Comparison of ENCODE assay signal across 34 cellular contexts in the genomic region with DNA sequence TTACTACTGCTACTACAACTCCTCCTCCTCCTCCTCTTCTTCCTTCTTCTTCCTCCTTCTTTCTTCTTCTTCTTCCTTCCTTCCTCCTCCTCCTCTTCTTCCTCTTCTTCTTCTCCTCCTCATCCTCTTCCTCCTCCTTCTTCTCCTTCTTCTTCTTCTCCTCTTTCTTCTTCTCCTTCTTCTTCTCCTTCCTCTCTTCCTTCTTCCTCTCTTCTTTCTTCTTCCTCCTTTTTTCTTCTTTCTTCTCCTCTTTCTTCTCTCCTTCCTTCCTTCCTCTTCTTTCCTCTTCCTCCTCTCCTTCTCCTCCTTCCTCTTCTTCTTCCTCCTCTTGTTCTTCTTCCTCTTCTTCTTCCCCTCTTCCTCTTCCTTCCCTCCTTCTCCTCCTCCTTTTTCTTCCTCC.
"Had no signal": no experiment of that assay in that cellular context is flagged by ENCODE, and none has a peak within 500 bp of the region (broad histone marks: within the 10 kb centered on the region; RNA-seq: fewer than 3 reads in every experiment).

No MANE protein-coding gene starts in this region.

- H3K27ac Mint-ChIP-seq: activated B cell treated with CpG ODN at 0.5 μM for 24 hours; activated CD4-positive, alpha-beta memory T cell treated with anti-CD3 and anti-CD28 coated beads for 36 hours; activated CD4-positive, alpha-beta T cell treated with anti-CD3 and anti-CD28 coated beads, Interleukin-2, amount 10 ng/mL, durations not matched to agents 24 days and 14 days; activated CD8-positive, alpha-beta T cell treated with anti-CD3 and anti-CD28 coated beads for 36 hours; activated naive CD4-positive, alpha-beta T cell treated with anti-CD3 and anti-CD28 coated beads for 36 hours; activated naive CD4-positive, alpha-beta T cell treated with anti-CD3 and anti-CD28 coated beads, Interleukin-2, amount 50 U/mL, for 72 hours; activated naive CD8-positive, alpha-beta T cell treated with anti-CD3 and anti-CD28 coated beads for 36 hours; activated T-cell treated with anti-CD3 and anti-CD28 coated beads, Interleukin-2, amount 50 U/mL, for 72 hours; activated T-helper 1 cell treated with anti-CD3 and anti-CD28 coated beads, Interleukin-12 subunit alpha, Interleukin-12 subunit beta, Interleukin-2, Interleukin-4 antibody, amounts not matched to agents 30 ng/mL and 10 ng/mL and 1 ng/mL, durations not matched to agents 14 hours and 24 hours and 36 hours; activated T-helper 17 cell treated with anti-CD3 and anti-CD28 coated beads, Interleukin-2, amount 50 U/mL, for 72 hours; T-cell; T-helper 2 cell treated with Interferon-gamma antibody and Interleukin-4, amounts not matched to agents 5 μg/mL and 100 μg/mL, for 36 hours had no signal

- H3K27ac ChIP-seq: adrenal gland, body of pancreas, brain microvascular endothelial cell, breast epithelium, VCaP had no signal

- H3K4me1 Mint-ChIP-seq: activated B cell treated with CpG ODN at 0.5 μM for 24 hours; activated CD4-positive, alpha-beta T cell treated with anti-CD3 and anti-CD28 coated beads, Interleukin-2, amount 10 ng/mL, durations not matched to agents 24 days and 14 days; activated naive CD8-positive, alpha-beta T cell treated with anti-CD3 and anti-CD28 coated beads for 36 hours; activated T-helper 17 cell treated with anti-CD3 and anti-CD28 coated beads, Interleukin-2, amount 50 U/mL, for 72 hours; T-cell had no signal

- H3K9me3 Mint-ChIP-seq: activated CD4-positive, alpha-beta memory T cell treated with anti-CD3 and anti-CD28 coated beads for 36 hours; activated CD4-positive, alpha-beta T cell treated with anti-CD3 and anti-CD28 coated beads, Interleukin-2, amount 10 ng/mL, durations not matched to agents 24 days and 14 days; activated naive CD4-positive, alpha-beta T cell treated with anti-CD3 and anti-CD28 coated beads for 36 hours; activated naive CD8-positive, alpha-beta T cell treated with anti-CD3 and anti-CD28 coated beads for 36 hours; activated T-helper 1 cell treated with anti-CD3 and anti-CD28 coated beads, Interleukin-12 subunit alpha, Interleukin-12 subunit beta, Interleukin-2, Interleukin-4 antibody, amounts not matched to agents 30 ng/mL and 10 ng/mL and 1 ng/mL, durations not matched to agents 14 hours and 24 hours and 36 hours; activated T-helper 17 cell treated with anti-CD3 and anti-CD28 coated beads, Interleukin-2, amount 50 U/mL, for 72 hours; T-helper 2 cell treated with Interferon-gamma antibody and Interleukin-4, amounts not matched to agents 5 μg/mL and 100 μg/mL, for 36 hours had no signal

- H3K27me3 ChIP-seq: body of pancreas, brain microvascular endothelial cell had no signal

- H3K9me3 ChIP-seq: adrenal gland, body of pancreas, breast epithelium had no signal

- H3K4me3 Mint-ChIP-seq: activated B cell treated with CpG ODN at 0.5 μM for 24 hours; activated CD4-positive, alpha-beta memory T cell treated with anti-CD3 and anti-CD28 coated beads for 36 hours; activated CD4-positive, alpha-beta T cell treated with anti-CD3 and anti-CD28 coated beads, Interleukin-2, amount 10 ng/mL, durations not matched to agents 24 days and 14 days; activated CD8-positive, alpha-beta T cell treated with anti-CD3 and anti-CD28 coated beads for 36 hours; activated naive CD4-positive, alpha-beta T cell treated with anti-CD3 and anti-CD28 coated beads for 36 hours; activated naive CD8-positive, alpha-beta T cell treated with anti-CD3 and anti-CD28 coated beads for 36 hours; activated T-cell treated with anti-CD3 and anti-CD28 coated beads, Interleukin-2, amount 50 U/mL, for 4 hours; activated T-cell treated with anti-CD3 and anti-CD28 coated beads, Interleukin-2, amount 50 U/mL, for 72 hours; activated T-helper 1 cell treated with anti-CD3 and anti-CD28 coated beads, Interleukin-12 subunit alpha, Interleukin-12 subunit beta, Interleukin-2, Interleukin-4 antibody, amounts not matched to agents 30 ng/mL and 10 ng/mL and 1 ng/mL, durations not matched to agents 14 hours and 24 hours and 36 hours; activated T-helper 17 cell treated with anti-CD3 and anti-CD28 coated beads, Interleukin-2, amount 50 U/mL, for 72 hours; T-cell; T-helper 2 cell treated with Interferon-gamma antibody and Interleukin-4, amounts not matched to agents 5 μg/mL and 100 μg/mL, for 36 hours had no signal

- H3K36me3 Mint-ChIP-seq: activated naive CD4-positive, alpha-beta T cell treated with anti-CD3 and anti-CD28 coated beads, Interleukin-2, amount 50 U/mL, for 72 hours; activated naive CD8-positive, alpha-beta T cell treated with anti-CD3 and anti-CD28 coated beads for 36 hours; T-cell had no signal

- H3K36me3 ChIP-seq: adrenal gland, brain microvascular endothelial cell, breast epithelium had no signal

- H3K4me1 ChIP-seq: adrenal gland, body of pancreas, breast epithelium had no signal

- H3K27me3 Mint-ChIP-seq: activated B cell treated with CpG ODN at 0.5 μM for 24 hours; activated CD4-positive, alpha-beta T cell treated with anti-CD3 and anti-CD28 coated beads, Interleukin-2, amount 10 ng/mL, durations not matched to agents 24 days and 14 days had no signal

- DNase-seq: activated B cell treated with CpG ODN at 0.5 μM for 24 hours; activated CD4-positive, alpha-beta memory T cell treated with anti-CD3 and anti-CD28 coated beads for 36 hours; activated CD4-positive, alpha-beta T cell treated with anti-CD3 and anti-CD28 coated beads for 4 hours; activated CD4-positive, alpha-beta T cell treated with anti-CD3 and anti-CD28 coated beads, Interleukin-2, amount 10 ng/mL, durations not matched to agents 24 days and 14 days; activated CD4-positive, alpha-beta T cell treated with anti-CD3 and anti-CD28 coated beads, Interleukin-2, amount 50 U/mL, for 1 hour; activated CD4-positive, alpha-beta T cell treated with anti-CD3 and anti-CD28 coated beads, Interleukin-2, amount 50 U/mL, for 4 hours; activated CD4-positive, CD25-positive, alpha-beta regulatory T cell treated with anti-CD3 and anti-CD28 coated beads, Interleukin-2, amount 50 U/mL, for 72 hours; activated CD8-positive, alpha-beta memory T cell treated with anti-CD3 and anti-CD28 coated beads, Interleukin-2, amount 50 U/mL, for 4 hours; activated CD8-positive, alpha-beta T cell treated with anti-CD3 and anti-CD28 coated beads for 36 hours; activated effector memory CD4-positive, alpha-beta T cell treated with anti-CD3 and anti-CD28 coated beads, Interleukin-2, amount 50 U/mL, for 16 hours; activated gamma-delta T cell treated with Interleukin-2 at 50 U/mL for 16 hours; activated naive CD4-positive, alpha-beta T cell; activated naive CD4-positive, alpha-beta T cell treated with anti-CD3 and anti-CD28 coated beads for 36 hours; activated naive CD4-positive, alpha-beta T cell treated with anti-CD3 and anti-CD28 coated beads, Interleukin-2, amount 50 U/mL, for 16 hours; activated naive CD8-positive, alpha-beta T cell treated with anti-CD3 and anti-CD28 coated beads for 36 hours; activated T-cell treated with anti-CD3 and anti-CD28 coated beads for 4 hours; activated T-cell treated with anti-CD3 and anti-CD28 coated beads, Interleukin-2, amount 50 U/mL, for 1 hour; activated T-cell treated with anti-CD3 and anti-CD28 coated beads, Interleukin-2, amount 50 U/mL, for 4 hours; activated T-cell treated with anti-CD3 and anti-CD28 coated beads, Interleukin-2, amount 50 U/mL, for 72 hours; adrenal gland; amniotic stem cell; aorta; body of pancreas; brain microvascular endothelial cell; central memory CD4-positive, alpha-beta T cell; T-cell; T-helper 2 cell; T-helper 9 cell had no signal

- ATAC-seq: activated CD8-positive, alpha-beta T cell treated with anti-CD3 and anti-CD28 coated beads for 36 hours; activated naive CD4-positive, alpha-beta T cell treated with anti-CD3 and anti-CD28 coated beads, Interleukin-2, amount 50 U/mL, for 72 hours; activated T-cell treated with anti-CD3 and anti-CD28 coated beads, Interleukin-2, amount 50 U/mL, for 4 hours; activated T-cell treated with anti-CD3 and anti-CD28 coated beads, Interleukin-2, amount 50 U/mL, for 72 hours; activated T-helper 17 cell treated with anti-CD3 and anti-CD28 coated beads, Interleukin-2, amount 50 U/mL, for 72 hours; body of pancreas; T-cell had no signal

- H3K4me3 ChIP-seq: adrenal gland, body of pancreas, breast epithelium had no signal
